Comparison of ENCODE assay signal across 1 cellular context in genomic region chr2:18520605-18521031, GRCh38.
TF ChIP-seq lines count a peak whose summit lies in the region.

No MANE protein-coding gene starts in this region.

TF ChIP-seq in GM12878, 131 proteins besides CTCF, POLR2A, EP300 and RAD21 (continued from another document):
- TF ChIP-seq ATF2 (IDR thresholded peaks at IDR 0.05; ENCODE audit: low read length): no peak
- no peak for TF ChIP-seq PBX3 (IDR thresholded peaks at IDR 0.05; ENCODE audit: insufficient replicate concordance, low read depth, low read length)
- TF ChIP-seq BMI1 (IDR thresholded peaks at IDR 0.05; ENCODE audit: borderline replicate concordance): no peak
- TF ChIP-seq ZNF687 (IDR thresholded peaks at IDR 0.05): no peak
- TF ChIP-seq RAD51 (IDR thresholded peaks at IDR 0.05): no peak
- TF ChIP-seq ZNF384 (IDR thresholded peaks at IDR 0.05; ENCODE audit: borderline replicate concordance, low read depth, low read length): no peak
